Comparison of ENCODE assay signal across 17 cellular contexts in the genomic region with DNA sequence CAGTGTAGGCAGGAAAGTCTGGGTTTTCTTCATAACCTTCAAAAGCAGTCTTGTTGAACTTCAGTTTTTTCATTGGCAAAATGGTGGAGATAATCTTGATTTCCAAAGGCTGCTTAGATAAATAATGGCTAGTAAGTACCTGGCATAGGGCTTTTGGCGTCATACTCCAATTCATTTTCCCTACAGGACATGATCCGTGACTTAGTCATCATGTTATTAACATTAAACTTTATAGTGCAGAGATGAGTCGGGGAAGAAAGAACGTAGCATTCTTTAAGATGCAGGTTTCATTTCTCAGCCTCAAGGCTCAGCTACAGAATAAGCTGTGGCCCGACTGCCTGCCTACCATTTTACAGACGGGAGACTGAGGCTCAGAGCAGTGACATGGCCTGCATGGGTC.
A peak's percentile ranks its signal among the peaks of the same experiment; 100 is the strongest.
DNase-seq lines count a peak whose midpoint lies in the region; TF ChIP-seq lines count a peak whose summit lies in the region.
"Had no signal": no experiment of that assay in that cellular context is flagged by ENCODE, and none has a peak within 500 bp of the region (broad histone marks: within the 10 kb centered on the region; RNA-seq: fewer than 3 reads in every experiment).

No MANE protein-coding gene starts in this region.

- no peaks in the 10 kb centered on the region for H3K27me3 ChIP-seq in breast epithelium
- no peaks in the 10 kb centered on the region for H3K27me3 ChIP-seq in stomach
- H3K27me3 ChIP-seq: upper lobe of left lung had no signal

- 91 to 95% (median 92%) methylated on average over 6 of the region's 6 CpGs for WGBS in stomach, 5 donors

- TF ChIP-seq CTCF in MCF 10A (IDR thresholded peaks at IDR 0.05; ENCODE audit: unreplicated experiment) (no peak), breast epithelium (IDR thresholded peaks at IDR 0.05) (no peak), VCaP (conservative IDR thresholded peaks at IDR 0.05) (no peak), fibroblast of mammary gland (conservative IDR thresholded peaks at IDR 0.05; ENCODE audit: control insufficient read depth, insufficient read depth, low read depth, low read length) (no peak), osteocyte (IDR thresholded peaks at IDR 0.05) (no peak), stomach (IDR thresholded peaks at IDR 0.05) (no peak)

- no peaks in the 10 kb centered on the region for H3K9me3 Mint-ChIP-seq in MCF 10A (ENCODE audit: unreplicated experiment)
- H3K9me3 Mint-ChIP-seq in osteocyte (ENCODE audit: unreplicated experiment), result no peaks in the 10 kb centered on the region
- H3K9me3 Mint-ChIP-seq: activated naive CD4-positive, alpha-beta T cell treated with anti-CD3 and anti-CD28 coated beads, Interleukin-2, amount 50 U/mL, for 24 hours; CD8-positive, alpha-beta memory T cell; memory B cell; neural crest cell; stimulated activated memory B cell treated with anti-CD40 and anti-IgM and Interleukin-4, amounts not matched to agents 10 μg/mL and 1 μg/mL and 100 μg/mL, for 72 hours had no signal

- DNase-seq in MCF 10A (ENCODE audit: unreplicated experiment) (peak; percentile 57), breast epithelium (ENCODE audit: low spot score in 2 of 2) (no peak), fibroblast of mammary gland (ENCODE audit: low read depth) (peak; percentile 94), stromal cell of bone marrow (ENCODE audit: low read depth) (peak; percentile 29), osteocyte (ENCODE audit: extremely low spot score, unreplicated experiment) (no peak), stomach (no peak)
- DNase-seq in stimulated activated CD4-positive, alpha-beta T cell treated with anti-CD3 and anti-CD28 coated beads, Interleukin-4, amount 100 ng/mL, for 4 hours, result no peak
- DNase-seq: CD8-positive, alpha-beta memory T cell; cerebellar nuclear complex; NCI-H2227 treated with DMSO at 0.1 percent for 48 hours; upper lobe of left lung had no signal

- no peaks in the 10 kb centered on the region for H3K4me1 ChIP-seq in breast epithelium
- no peaks in the 10 kb centered on the region for H3K4me1 ChIP-seq in stomach
- H3K4me1 ChIP-seq: upper lobe of left lung had no signal

- TF ChIP-seq EP300 in stomach (IDR thresholded peaks at IDR 0.05), result no peak

- TF ChIP-seq POLR2A in breast epithelium (IDR thresholded peaks at IDR 0.05), result no peak
- TF ChIP-seq POLR2A in stomach (IDR thresholded peaks at IDR 0.05), result no peak

- H3K4me1 Mint-ChIP-seq in MCF 10A (ENCODE audit: insufficient read depth, unreplicated experiment) (peaks cover 17% of the 10 kb centered on the region), osteocyte (ENCODE audit: unreplicated experiment) (peaks cover 37% of the 10 kb centered on the region)
- H3K4me1 Mint-ChIP-seq: activated naive CD4-positive, alpha-beta T cell treated with anti-CD3 and anti-CD28 coated beads, Interleukin-2, amount 50 U/mL, for 24 hours had no signal

- H3K27ac ChIP-seq in breast epithelium (no peak overlapping the region), VCaP (peak overlapping the region; percentile 27), stomach (no peak overlapping the region)
- H3K27ac ChIP-seq: 22Rv1, upper lobe of left lung had no signal

- CTCF ChIA-PET in MCF 10A (lab: Yijun Ruan, JAX), result interaction anchor here (0.5 to 2.2 kb wide), 2 partner anchors 23 to 39 kb away, joined by 4 to 5 read pairs; no protein-coding TSS in a partner anchor

- H3K4me3 Mint-ChIP-seq in MCF 10A (ENCODE audit: unreplicated experiment), result no peak overlapping the region
- H3K4me3 Mint-ChIP-seq in osteocyte (ENCODE audit: unreplicated experiment), result no peak overlapping the region
- H3K4me3 Mint-ChIP-seq: activated naive CD4-positive, alpha-beta T cell treated with anti-CD3 and anti-CD28 coated beads, Interleukin-2, amount 50 U/mL, for 24 hours; CD8-positive, alpha-beta memory T cell; memory B cell; neural crest cell; stimulated activated memory B cell treated with anti-CD40 and anti-IgM and Interleukin-4, amounts not matched to agents 10 μg/mL and 1 μg/mL and 100 μg/mL, for 72 hours had no signal

- H3K27ac Mint-ChIP-seq in MCF 10A (ENCODE audit: low read depth, unreplicated experiment), result no peak overlapping the region
- no peak overlapping the region for H3K27ac Mint-ChIP-seq in osteocyte (ENCODE audit: unreplicated experiment)
- H3K27ac Mint-ChIP-seq: activated naive CD4-positive, alpha-beta T cell treated with anti-CD3 and anti-CD28 coated beads, Interleukin-2, amount 50 U/mL, for 24 hours; memory B cell; stimulated activated memory B cell treated with anti-CD40 and anti-IgM and Interleukin-4, amounts not matched to agents 10 μg/mL and 1 μg/mL and 100 μg/mL, for 72 hours had no signal

- H3K36me3 ChIP-seq in breast epithelium, result peaks cover 6% of the 10 kb centered on the region
- H3K36me3 ChIP-seq in stomach, result peaks cover 17 to 62% (median 57%) of the 10 kb centered on the region in 4 donors

- no peaks in the 10 kb centered on the region for H3K27me3 Mint-ChIP-seq in MCF 10A (ENCODE audit: insufficient read depth, unreplicated experiment)
- no peaks in the 10 kb centered on the region for H3K27me3 Mint-ChIP-seq in osteocyte (ENCODE audit: unreplicated experiment)
- H3K27me3 Mint-ChIP-seq: activated naive CD4-positive, alpha-beta T cell treated with anti-CD3 and anti-CD28 coated beads, Interleukin-2, amount 50 U/mL, for 24 hours; CD8-positive, alpha-beta memory T cell; memory B cell; stimulated activated memory B cell treated with anti-CD40 and anti-IgM and Interleukin-4, amounts not matched to agents 10 μg/mL and 1 μg/mL and 100 μg/mL, for 72 hours had no signal

- BruUV-seq in MCF 10A (replicated peaks; lab: Mats Ljungman, UMichigan), result no TSS peak

- H3K36me3 Mint-ChIP-seq in MCF 10A (ENCODE audit: insufficient read depth, unreplicated experiment) (peaks cover 25% of the 10 kb centered on the region), osteocyte (ENCODE audit: unreplicated experiment) (peaks cover 22% of the 10 kb centered on the region)

- POLR2A ChIA-PET in MCF 10A (lab: Yijun Ruan, JAX), result interaction anchor here (0.6 kb wide), 1 partner anchor 10 kb away, joined by 3 read pairs; no protein-coding TSS in a partner anchor

- no peaks in the 10 kb centered on the region for H3K9me3 ChIP-seq in breast epithelium
- H3K9me3 ChIP-seq in stomach, result no peaks in the 10 kb centered on the region
- H3K9me3 ChIP-seq: upper lobe of left lung had no signal

- no peak overlapping the region for H3K4me3 ChIP-seq in breast epithelium
- no peak overlapping the region for H3K4me3 ChIP-seq in fibroblast of mammary gland (ENCODE audit: control insufficient read depth, low read depth, low read length)
- H3K4me3 ChIP-seq in stomach, result no peak overlapping the region
- H3K4me3 ChIP-seq: upper lobe of left lung had no signal

- intact Hi-C loops in MCF 10A (cut with micrococcal nuclease), result no loop called here
- intact Hi-C loops in breast epithelium (cut with DNase I; ENCODE audit: low total_unique reads), result no loop called here
- intact Hi-C loops in stomach (cut with DNase I; ENCODE audit: low total_unique reads), result no loop called here

Comparison
In these comparisons a context has a peak if more than half of its experiments do, and no peak if none do; other contexts are left out.
1. DNase-seq: peak in MCF 10A (single experiment), fibroblast of mammary gland (single experiment) and stromal cell of bone marrow (single experiment); none in breast epithelium (0 of 2), stimulated activated CD4-positive, alpha-beta T cell treated with anti-CD3 and anti-CD28 coated beads, Interleukin-4, amount 100 ng/mL, for 4 hours (0 of 2), osteocyte (single experiment) and stomach (single experiment).